In genomic region chr3:115148142-115148790, GRCh38 we compare ENCODE assay signal across 7 cellular contexts. TPM values are rescaled to one million over a fixed set of nuclear protein-coding genes. Genes with fewer than 3 reads are reported as not detected.
DNase-seq lines count a peak whose midpoint lies in the region; ATAC-seq and TF ChIP-seq lines count a peak whose summit lies in the region.

No MANE protein-coding gene starts in this region.

- no peaks in the 10 kb centered on the region for H3K27me3 Mint-ChIP-seq in activated CD4-positive, alpha-beta memory T cell treated with anti-CD3 and anti-CD28 coated beads, Interleukin-2, amount 10 ng/mL, durations not matched to agents 7 days and 5 days
- no peaks in the 10 kb centered on the region for H3K27me3 Mint-ChIP-seq in stimulated activated naive B cell treated with anti-CD40 and anti-IgM and Interleukin-4, amounts not matched to agents 10 μg/mL and 1 μg/mL and 100 μg/mL, for 72 hours

- H3K27ac Mint-ChIP-seq in activated CD4-positive, alpha-beta memory T cell treated with anti-CD3 and anti-CD28 coated beads, Interleukin-2, amount 10 ng/mL, durations not matched to agents 7 days and 5 days, result peak overlapping the region; percentile 95
- H3K27ac Mint-ChIP-seq in stimulated activated naive B cell treated with anti-CD40 and anti-IgM and Interleukin-4, amounts not matched to agents 10 μg/mL and 1 μg/mL and 100 μg/mL, for 72 hours, result peak overlapping the region; percentile 95

- POLR2A ChIA-PET in activated CD4-positive, alpha-beta memory T cell treated with anti-CD3 and anti-CD28 coated beads, Interleukin-2, amount 10 ng/mL, durations not matched to agents 7 days and 5 days (lab: Charles Lee), result interaction anchor here (0.7 to 3.3 kb wide), 4 partner anchors 13 to 934 kb away, joined by 4 to 98 read pairs (median 7); no protein-coding TSS in a partner anchor

- peak overlapping the region; percentile 87 for H3K4me3 Mint-ChIP-seq in activated CD4-positive, alpha-beta memory T cell treated with anti-CD3 and anti-CD28 coated beads, Interleukin-2, amount 10 ng/mL, durations not matched to agents 7 days and 5 days
- H3K4me3 Mint-ChIP-seq in stimulated activated naive B cell treated with anti-CD40 and anti-IgM and Interleukin-4, amounts not matched to agents 10 μg/mL and 1 μg/mL and 100 μg/mL, for 72 hours, result peak overlapping the region; percentile 84 to 92

- CTCF ChIA-PET in activated CD4-positive, alpha-beta memory T cell treated with anti-CD3 and anti-CD28 coated beads, Interleukin-2, amount 10 ng/mL, durations not matched to agents 7 days and 5 days (lab: Charles Lee), result interaction anchor here (1.3 kb wide), 1 partner anchor 16 kb away, joined by 3 read pairs; no protein-coding TSS in a partner anchor

- DNase-seq in GM12865 (ENCODE audit: low read depth) (no peak), HK-2 (ENCODE audit: unreplicated experiment) (no peak)
- no peak for DNase-seq in activated CD4-positive, alpha-beta memory T cell treated with anti-CD3 and anti-CD28 coated beads, Interleukin-2, amount 10 ng/mL, durations not matched to agents 7 days and 5 days
- DNase-seq in stimulated activated naive B cell treated with anti-CD40 and anti-IgM and Interleukin-4, amounts not matched to agents 10 μg/mL and 1 μg/mL and 100 μg/mL, for 72 hours, result no peak

- peak; percentile 0 for ATAC-seq in HG03039 (IDR thresholded peaks at IDR 0.05; ENCODE audit: unreplicated experiment)
- peak in 1 of 2 donors; percentile 0 for ATAC-seq in stimulated activated naive B cell treated with anti-CD40 and anti-IgM and Interleukin-4, amounts not matched to agents 10 μg/mL and 1 μg/mL and 100 μg/mL, for 72 hours (replicated peaks)
- no peak for ATAC-seq in esophagus mucosa

- TF ChIP-seq CTCF in GM12865 (IDR thresholded peaks at IDR 0.05; ENCODE audit: insufficient read depth, low read depth, low read length, missing control alignments), result no peak

- H3K9me3 Mint-ChIP-seq in activated CD4-positive, alpha-beta memory T cell treated with anti-CD3 and anti-CD28 coated beads, Interleukin-2, amount 10 ng/mL, durations not matched to agents 7 days and 5 days, result no peaks in the 10 kb centered on the region
- H3K9me3 Mint-ChIP-seq in stimulated activated naive B cell treated with anti-CD40 and anti-IgM and Interleukin-4, amounts not matched to agents 10 μg/mL and 1 μg/mL and 100 μg/mL, for 72 hours, result peaks cover 4 to 5% of the 10 kb centered on the region in 2 donors

- H3K36me3 Mint-ChIP-seq in activated CD4-positive, alpha-beta memory T cell treated with anti-CD3 and anti-CD28 coated beads, Interleukin-2, amount 10 ng/mL, durations not matched to agents 7 days and 5 days (ENCODE audit: low read depth), result peaks cover 9% of the 10 kb centered on the region
- peaks cover 0 to 7% of the 10 kb centered on the region in 2 donors for H3K36me3 Mint-ChIP-seq in stimulated activated naive B cell treated with anti-CD40 and anti-IgM and Interleukin-4, amounts not matched to agents 10 μg/mL and 1 μg/mL and 100 μg/mL, for 72 hours

- peak overlapping the region; percentile 95 for H3K4me3 ChIP-seq in GM12865 (ENCODE audit: low read depth, low read length)
- H3K4me3 ChIP-seq in iPS-11a (ENCODE audit: low read depth, low read length), result peak overlapping the region; percentile 62

- H3K4me1 Mint-ChIP-seq in activated CD4-positive, alpha-beta memory T cell treated with anti-CD3 and anti-CD28 coated beads, Interleukin-2, amount 10 ng/mL, durations not matched to agents 7 days and 5 days, result peaks cover 19% of the 10 kb centered on the region
- H3K4me1 Mint-ChIP-seq in stimulated activated naive B cell treated with anti-CD40 and anti-IgM and Interleukin-4, amounts not matched to agents 10 μg/mL and 1 μg/mL and 100 μg/mL, for 72 hours, result peaks cover 4 to 16% of the 10 kb centered on the region in 2 donors

RNA-seq across cellular contexts. Expression of gene ZBTB20, which starts 1.2 kb away (rescaled TPM):
- total RNA-seq in activated CD4-positive, alpha-beta memory T cell treated with anti-CD3 and anti-CD28 coated beads, Interleukin-2, amount 10 ng/mL, durations not matched to agents 7 days and 5 days, result 1 to 10 TPM; 6.3 to 8.6 TPM
- 7.3 TPM for total RNA-seq in esophagus mucosa
